ENCODE assay signal across 21 cellular contexts in genomic region chr7:45078199-45078681, GRCh38. TPM values are rescaled to one million over a fixed set of nuclear protein-coding genes. Genes with fewer than 3 reads are reported as not detected.
A peak's percentile ranks its signal among the peaks of the same experiment; 100 is the strongest.
DNase-seq lines count a peak whose midpoint lies in the region; ATAC-seq and TF ChIP-seq lines count a peak whose summit lies in the region.
"Had no signal": no experiment of that assay in that cellular context is flagged by ENCODE, and none has a peak within 500 bp of the region (broad histone marks: within the 10 kb centered on the region; RNA-seq: fewer than 3 reads in every experiment).

No MANE protein-coding gene starts in this region.

- H3K27ac Mint-ChIP-seq in activated CD4-positive, alpha-beta T cell treated with anti-CD3 and anti-CD28 coated beads, Interleukin-2, amount 10 ng/mL, durations not matched to agents 7 days and 5 days, result peak overlapping the region; percentile 60
- H3K27ac Mint-ChIP-seq in H9 (no peak overlapping the region; a peak in 1 of 7 replicates), nephron progenitor cell (peak overlapping the region; percentile 52)
- peak overlapping the region; percentile 40 to 88 for H3K27ac Mint-ChIP-seq in activated naive CD4-positive, alpha-beta T cell treated with anti-CD3 and anti-CD28 coated beads, Interleukin-2, amount 50 U/mL, for 72 hours
- H3K27ac Mint-ChIP-seq: activated B cell treated with CpG ODN at 0.5 μM for 24 hours; T-helper 1 cell treated with Interleukin-12 subunit alpha and Interleukin-12 subunit beta and Interleukin-4 antibody, amounts not matched to agents 30 μg/mL and 1 μg/mL, for 36 hours had no signal

- H3K14ac ChIP-seq in H9 (ENCODE audit: insufficient read depth, low read length), result no peak overlapping the region

- no peak overlapping the region for H3T11ph ChIP-seq in H9 (ENCODE audit: low read length)

- CTCF ChIA-PET in activated CD4-positive, alpha-beta T cell treated with anti-CD3 and anti-CD28 coated beads, Interleukin-2, amount 10 ng/mL, durations not matched to agents 7 days and 5 days (lab: Charles Lee), result no interaction called here

- H2AFZ ChIP-seq in H9 (ENCODE audit: low read length), result no peak overlapping the region

- no peak overlapping the region for H3K56ac ChIP-seq in H9 (ENCODE audit: insufficient read length, low read depth, low read length)

- no peak overlapping the region for H2BK120ac ChIP-seq in H9 (ENCODE audit: low read depth, low read length, poor library complexity, severe bottlenecking)

- no peak overlapping the region for H3K4ac ChIP-seq in H9 (ENCODE audit: low read depth, low read length)

- no peak overlapping the region for H2BK20ac ChIP-seq in H9 (ENCODE audit: low read depth, low read length, poor library complexity, severe bottlenecking)

- no peak for DNase-seq in activated CD4-positive, alpha-beta T cell treated with anti-CD3 and anti-CD28 coated beads, Interleukin-2, amount 10 ng/mL, durations not matched to agents 7 days and 5 days
- no peak for DNase-seq in activated CD4-positive, alpha-beta T cell treated with anti-CD3 and anti-CD28 coated beads for 48 hours
- peak; percentile 29 for DNase-seq in H9
- DNase-seq in activated naive CD4-positive, alpha-beta T cell treated with anti-CD3 and anti-CD28 coated beads, Interleukin-2, amount 50 U/mL, for 72 hours (ENCODE audit: low spot score in 2 of 2), result no peak
- DNase-seq in nephron progenitor cell, result no peak
- DNase-seq in amniotic stem cell (lab: John Stamatoyannopoulos, UW), result no peak
- DNase-seq in stimulated activated naive CD4-positive, alpha-beta T cell treated with Interleukin-2 at 50 U/mL for 16 hours (lab: John Stamatoyannopoulos, UW), result no peak
- DNase-seq: activated B cell treated with CpG ODN at 0.5 μM for 24 hours, brain microvascular endothelial cell, C1 segment of cervical spinal cord, esophagus squamous epithelium, naive B cell, NCI-H2029, NCI-H510A, Right ventricle myocardium superior, spleen, upper lobe of right lung had no signal

- H3K9ac ChIP-seq in H9 (ENCODE audit: extremely low read depth, insufficient read length, low read length), result no peak overlapping the region

- no peaks in the 10 kb centered on the region for H3K27me3 Mint-ChIP-seq in activated CD4-positive, alpha-beta T cell treated with anti-CD3 and anti-CD28 coated beads, Interleukin-2, amount 10 ng/mL, durations not matched to agents 7 days and 5 days
- H3K27me3 Mint-ChIP-seq in H9 (ENCODE audit: low read depth), result peaks cover 4% of the 10 kb centered on the region; the same call in 1 of the 2 replicates
- peaks cover 4% of the 10 kb centered on the region for H3K27me3 Mint-ChIP-seq in nephron progenitor cell (ENCODE audit: low read depth, poor library complexity)
- H3K27me3 Mint-ChIP-seq: activated B cell treated with CpG ODN at 0.5 μM for 24 hours; activated naive CD8-positive, alpha-beta T cell; naive B cell had no signal

- no peak overlapping the region for H4K8ac ChIP-seq in H9 (replicated peaks; ENCODE audit: insufficient read length, low read depth, low read length)

- no peaks in the 10 kb centered on the region for H4K20me1 ChIP-seq in H9 (ENCODE audit: control insufficient read depth, insufficient read depth, insufficient read length)

- no peak overlapping the region for H2BK12ac ChIP-seq in H9 (ENCODE audit: insufficient read length, low read depth, low read length)

- POLR2A ChIA-PET in activated CD4-positive, alpha-beta T cell treated with anti-CD3 and anti-CD28 coated beads, Interleukin-2, amount 10 ng/mL, durations not matched to agents 7 days and 5 days (lab: Charles Lee), result no interaction called here

- no CpG with 5 or more reads among the region's 8 CpGs for WGBS in H9 (ENCODE audit: extremely low coverage, insufficient read length, low lambda C conversion rate)

- H3K23ac ChIP-seq in H9 (ENCODE audit: insufficient read length, low read depth, low read length), result no peak overlapping the region

- no peaks in the 10 kb centered on the region for H3K23me2 ChIP-seq in H9 (ENCODE audit: insufficient read length, low read depth, low read length, poor library complexity, severe bottlenecking)

- no peak overlapping the region for H2AK5ac ChIP-seq in H9 (ENCODE audit: insufficient read length, low read length)

- no peak for ATAC-seq in activated naive CD4-positive, alpha-beta T cell treated with anti-CD3 and anti-CD28 coated beads, Interleukin-2, amount 50 U/mL, for 72 hours
- ATAC-seq in HG03354 (IDR thresholded peaks at IDR 0.05; ENCODE audit: poor library complexity, severe bottlenecking, unreplicated experiment), result no peak
- ATAC-seq: upper lobe of right lung had no signal

- H3K4me2 ChIP-seq in H9 (ENCODE audit: insufficient read depth, insufficient read length, low read length), result no peak overlapping the region

- H3K36me3 Mint-ChIP-seq in activated CD4-positive, alpha-beta T cell treated with anti-CD3 and anti-CD28 coated beads, Interleukin-2, amount 10 ng/mL, durations not matched to agents 7 days and 5 days (ENCODE audit: low read depth), result peaks cover 21% of the 10 kb centered on the region
- H3K36me3 Mint-ChIP-seq in H9 (ENCODE audit: insufficient read depth in 1 of 3, low read depth in 3 of 3), result peaks cover 3 to 37% (median 16%) of the 10 kb centered on the region in 3 experiments; a peak in 6 of 7 replicates
- H3K36me3 Mint-ChIP-seq in activated naive CD4-positive, alpha-beta T cell treated with anti-CD3 and anti-CD28 coated beads, Interleukin-2, amount 50 U/mL, for 72 hours, result peaks cover 11 to 15% of the 10 kb centered on the region in 2 donors
- peaks cover 4% of the 10 kb centered on the region for H3K36me3 Mint-ChIP-seq in nephron progenitor cell (ENCODE audit: low read depth)
- H3K36me3 Mint-ChIP-seq: activated naive CD8-positive, alpha-beta T cell had no signal

- H3K18ac ChIP-seq in H9 (ENCODE audit: insufficient read length, low read depth, low read length), result no peak overlapping the region

- no peaks in the 10 kb centered on the region for H3K79me1 ChIP-seq in H9 (ENCODE audit: insufficient read depth, low read depth, low read length, poor library complexity, severe bottlenecking)

- H3K4me1 Mint-ChIP-seq in activated CD4-positive, alpha-beta T cell treated with anti-CD3 and anti-CD28 coated beads, Interleukin-2, amount 10 ng/mL, durations not matched to agents 7 days and 5 days, result peaks cover 3% of the 10 kb centered on the region
- H3K4me1 Mint-ChIP-seq in H9, result peaks cover 0 to under 1% of the 10 kb centered on the region in 2 experiments; a peak in 1 of 4 replicates
- H3K4me1 Mint-ChIP-seq in nephron progenitor cell, result no peaks in the 10 kb centered on the region
- H3K4me1 Mint-ChIP-seq: activated B cell treated with CpG ODN at 0.5 μM for 24 hours had no signal

- no peak overlapping the region for H3K4me3 Mint-ChIP-seq in activated CD4-positive, alpha-beta T cell treated with anti-CD3 and anti-CD28 coated beads, Interleukin-2, amount 10 ng/mL, durations not matched to agents 7 days and 5 days
- H3K4me3 Mint-ChIP-seq in H9, result peak overlapping the region in 1 of 2 experiments; percentile 48; a peak in 1 of 5 replicates
- H3K4me3 Mint-ChIP-seq in nephron progenitor cell, result no peak overlapping the region
- H3K4me3 Mint-ChIP-seq: activated B cell treated with CpG ODN at 0.5 μM for 24 hours; activated naive CD8-positive, alpha-beta T cell; naive B cell; T-helper 1 cell treated with Interleukin-12 subunit alpha and Interleukin-12 subunit beta and Interleukin-4 antibody, amounts not matched to agents 30 μg/mL and 1 μg/mL, for 36 hours had no signal

- no peak overlapping the region for H2BK5ac ChIP-seq in H9 (ENCODE audit: insufficient read length, low read length)

- no peaks in the 10 kb centered on the region for H3K4me1 ChIP-seq in H9 (ENCODE audit: insufficient read depth, low read length)
- H3K4me1 ChIP-seq: prostate gland, upper lobe of right lung had no signal

- H3K79me2 ChIP-seq in H9 (ENCODE audit: insufficient read depth, low read length), result no peaks in the 10 kb centered on the region

- no peaks in the 10 kb centered on the region for H3K9me3 Mint-ChIP-seq in activated CD4-positive, alpha-beta T cell treated with anti-CD3 and anti-CD28 coated beads, Interleukin-2, amount 10 ng/mL, durations not matched to agents 7 days and 5 days
- H3K9me3 Mint-ChIP-seq in H9, result peaks cover 0 to 3% of the 10 kb centered on the region in 2 experiments; a peak in 3 of 5 replicates
- no peaks in the 10 kb centered on the region for H3K9me3 Mint-ChIP-seq in activated naive CD4-positive, alpha-beta T cell treated with anti-CD3 and anti-CD28 coated beads, Interleukin-2, amount 50 U/mL, for 72 hours
- H3K9me3 Mint-ChIP-seq in nephron progenitor cell, result no peaks in the 10 kb centered on the region
- H3K9me3 Mint-ChIP-seq: activated B cell treated with CpG ODN at 0.5 μM for 24 hours; naive B cell; T-helper 1 cell treated with Interleukin-12 subunit alpha and Interleukin-12 subunit beta and Interleukin-4 antibody, amounts not matched to agents 30 μg/mL and 1 μg/mL, for 36 hours had no signal

- H3K9me3 ChIP-seq in H9 (ENCODE audit: control insufficient read depth, low read depth, low read length), result no peaks in the 10 kb centered on the region
- H3K9me3 ChIP-seq: esophagus squamous epithelium, prostate gland, spleen, upper lobe of right lung had no signal

- no peak overlapping the region for H4K5ac ChIP-seq in H9 (ENCODE audit: insufficient read length, low read depth, low read length)

- H2BK15ac ChIP-seq in H9 (ENCODE audit: low read depth, low read length), result no peak overlapping the region

- H4K91ac ChIP-seq in H9 (ENCODE audit: insufficient read length, low read depth, low read length), result no peak overlapping the region

- TF ChIP-seq CTCF in H9 (conservative IDR thresholded peaks at IDR 0.05), result no peak
- no peak for TF ChIP-seq CTCF in nephron progenitor cell (IDR thresholded peaks at IDR 0.05)

- no peak overlapping the region for H3K27ac ChIP-seq in H9 (ENCODE audit: insufficient read length, low read depth, low read length)
- H3K27ac ChIP-seq: brain microvascular endothelial cell, esophagus squamous epithelium, prostate gland, spleen, upper lobe of right lung had no signal

- H3K27me3 ChIP-seq in H9 (ENCODE audit: insufficient read depth, low read length), result no peaks in the 10 kb centered on the region
- H3K27me3 ChIP-seq: brain microvascular endothelial cell, esophagus squamous epithelium, spleen, upper lobe of right lung had no signal

RNA-seq across cellular contexts. Expression of gene NACAD, which starts 10.5 kb away (rescaled TPM):
- not detected for total RNA-seq in activated CD4-positive, alpha-beta T cell treated with anti-CD3 and anti-CD28 coated beads, Interleukin-2, amount 10 ng/mL, durations not matched to agents 7 days and 5 days
- total RNA-seq in H9 (2021), result 6.4 and 8.0 TPM in 2 replicates
- total RNA-seq in activated naive CD4-positive, alpha-beta T cell treated with anti-CD3 and anti-CD28 coated beads, Interleukin-2, amount 50 U/mL, for 72 hours, result under 1 TPM; 0.09 to 0.19 TPM

RNA-seq across cellular contexts. Expression of gene TBRG4, which starts 33.3 kb away (rescaled TPM):
- total RNA-seq in activated CD4-positive, alpha-beta T cell treated with anti-CD3 and anti-CD28 coated beads, Interleukin-2, amount 10 ng/mL, durations not matched to agents 7 days and 5 days, result 100 to 1,000 TPM in 1 of 2 experiments, 10 to 100 TPM in 1; 98.9 to 102 TPM
- 127 and 137 TPM in 2 replicates for total RNA-seq in H9 (2021)
- 100 to 1,000 TPM; 138 to 184 TPM for total RNA-seq in activated naive CD4-positive, alpha-beta T cell treated with anti-CD3 and anti-CD28 coated beads, Interleukin-2, amount 50 U/mL, for 72 hours

Comparison
In these comparisons a context has a peak if more than half of its experiments do, and no peak if none do; other contexts are left out.
1. H3K27ac Mint-ChIP-seq: peak in activated CD4-positive, alpha-beta T cell treated with anti-CD3 and anti-CD28 coated beads, Interleukin-2, amount 10 ng/mL, durations not matched to agents 7 days and 5 days (single experiment), activated naive CD4-positive, alpha-beta T cell treated with anti-CD3 and anti-CD28 coated beads, Interleukin-2, amount 50 U/mL, for 72 hours (2 of 2) and nephron progenitor cell (single experiment); none in H9 (0 of 3).